ENCODE assay signal across 1 cellular context in the genomic region with DNA sequence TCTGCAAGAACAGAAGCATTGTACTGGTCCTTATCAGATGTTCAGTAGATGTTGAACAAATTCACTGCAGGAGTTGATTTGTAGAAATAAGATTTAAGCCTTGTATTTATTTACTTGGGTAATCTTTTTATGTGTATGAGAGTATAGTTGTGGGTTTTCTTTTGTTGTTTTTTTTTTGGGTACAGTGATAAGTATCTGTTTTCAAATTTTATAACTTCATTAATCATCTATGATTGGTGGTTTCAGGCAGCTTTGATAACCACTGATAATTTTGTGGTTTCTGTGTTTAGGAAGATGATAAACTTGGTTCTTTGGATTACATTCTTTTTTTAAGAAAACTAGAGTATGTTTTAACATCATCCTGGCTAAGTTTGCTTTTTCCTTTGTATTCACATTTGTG.
TF ChIP-seq lines count a peak whose summit lies in the region.

No MANE protein-coding gene starts in this region.

TF ChIP-seq in K562, 482 proteins besides CTCF, POLR2A, EP300 and RAD21 (continued from another document):
- TF ChIP-seq, protein P1, sequence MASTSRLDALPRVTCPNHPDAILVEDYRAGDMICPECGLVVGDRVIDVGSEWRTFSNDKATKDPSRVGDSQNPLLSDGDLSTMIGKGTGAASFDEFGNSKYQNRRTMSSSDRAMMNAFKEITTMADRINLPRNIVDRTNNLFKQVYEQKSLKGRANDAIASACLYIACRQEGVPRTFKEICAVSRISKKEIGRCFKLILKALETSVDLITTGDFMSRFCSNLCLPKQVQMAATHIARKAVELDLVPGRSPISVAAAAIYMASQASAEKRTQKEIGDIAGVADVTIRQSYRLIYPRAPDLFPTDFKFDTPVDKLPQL (IDR thresholded peaks at IDR 0.05; ENCODE audit: extremely low read depth, insufficient read length) = no peak
- TF ChIP-seq, protein P2, sequence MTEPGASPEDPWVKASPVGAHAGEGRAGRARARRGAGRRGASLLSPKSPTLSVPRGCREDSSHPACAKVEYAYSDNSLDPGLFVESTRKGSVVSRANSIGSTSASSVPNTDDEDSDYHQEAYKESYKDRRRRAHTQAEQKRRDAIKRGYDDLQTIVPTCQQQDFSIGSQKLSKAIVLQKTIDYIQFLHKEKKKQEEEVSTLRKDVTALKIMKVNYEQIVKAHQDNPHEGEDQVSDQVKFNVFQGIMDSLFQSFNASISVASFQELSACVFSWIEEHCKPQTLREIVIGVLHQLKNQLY (CRISPR knock-in tag; conservative IDR thresholded peaks at IDR 0.05) = no peak
- no peak for TF ChIP-seq CREB3 (tag; conservative IDR thresholded peaks at IDR 0.05; ENCODE audit: low read depth)
- peak; percentile 51 for TF ChIP-seq ARID1B (IDR thresholded peaks at IDR 0.05)
- no peak for TF ChIP-seq BHLHE40 (IDR thresholded peaks at IDR 0.05; ENCODE audit: low read length)
- TF ChIP-seq ADNP (tag; IDR thresholded peaks at IDR 0.05) = no peak
- 0 out of 2 replicates have a peak, but pooled peaks have one; percentile 31 for TF ChIP-seq GATAD2B (IDR thresholded peaks at IDR 0.05; ENCODE audit: borderline replicate concordance)
- TF ChIP-seq, protein P3, sequence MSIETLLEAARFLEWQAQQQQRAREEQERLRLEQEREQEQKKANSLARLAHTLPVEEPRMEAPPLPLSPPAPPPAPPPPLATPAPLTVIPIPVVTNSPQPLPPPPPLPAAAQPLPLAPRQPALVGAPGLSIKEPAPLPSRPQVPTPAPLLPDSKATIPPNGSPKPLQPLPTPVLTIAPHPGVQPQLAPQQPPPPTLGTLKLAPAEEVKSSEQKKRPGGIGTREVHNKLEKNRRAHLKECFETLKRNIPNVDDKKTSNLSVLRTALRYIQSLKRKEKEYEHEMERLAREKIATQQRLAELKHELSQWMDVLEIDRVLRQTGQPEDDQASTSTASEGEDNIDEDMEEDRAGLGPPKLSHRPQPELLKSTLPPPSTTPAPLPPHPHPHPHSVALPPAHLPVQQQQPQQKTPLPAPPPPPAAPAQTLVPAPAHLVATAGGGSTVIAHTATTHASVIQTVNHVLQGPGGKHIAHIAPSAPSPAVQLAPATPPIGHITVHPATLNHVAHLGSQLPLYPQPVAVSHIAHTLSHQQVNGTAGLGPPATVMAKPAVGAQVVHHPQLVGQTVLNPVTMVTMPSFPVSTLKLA (conservative IDR thresholded peaks at IDR 0.05) = no peak
- TF ChIP-seq PPARD (CRISPR knock-in tag; IDR thresholded peaks at IDR 0.05) = no peak
- TF ChIP-seq C11orf30 (IDR thresholded peaks at IDR 0.05; ENCODE audit: low read depth) = no peak
- no peak for TF ChIP-seq CC2D1A (IDR thresholded peaks at IDR 0.05)
- TF ChIP-seq TFAP4 (CRISPR knock-in tag; IDR thresholded peaks at IDR 0.05; ENCODE audit: borderline replicate concordance) = no peak
- no peak for TF ChIP-seq NCOA2 (IDR thresholded peaks at IDR 0.05; ENCODE audit: partially characterized antibody in 2 of 2)
- TF ChIP-seq ZNF512 (tag; IDR thresholded peaks at IDR 0.05) = no peak
- no peak for TF ChIP-seq ZNF717 (CRISPR knock-in tag; IDR thresholded peaks at IDR 0.05)
